18 cellular contexts compared by ENCODE assay signal in genomic region chrX:112211459-112211858, GRCh38.
DNase-seq lines count a peak whose midpoint lies in the region; ATAC-seq and FAIRE-seq lines count a peak whose summit lies in the region.
"Had no signal": no experiment of that assay in that cellular context is flagged by ENCODE, and none has a peak within 500 bp of the region (broad histone marks: within the 10 kb centered on the region; RNA-seq: fewer than 3 reads in every experiment).

No MANE protein-coding gene starts in this region.

- DNase-seq in stimulated activated naive CD8-positive, alpha-beta T cell treated with anti-CD3 and anti-CD28 coated beads, Interleukin-15, amount 100 ng/mL, for 72 hours, result no peak
- no peak for DNase-seq in stimulated activated naive CD8-positive, alpha-beta T cell treated with anti-CD3 and anti-CD28 coated beads, Interleukin-15, Interleukin-2, amounts not matched to agents 100 U/mL and 50 U/mL, for 24 hours
- DNase-seq in activated CD4-positive, alpha-beta memory T cell treated with anti-CD3 and anti-CD28 coated beads for 36 hours, result peak; percentile 8
- DNase-seq in urothelium cell line (ENCODE audit: low spot score) (peak; percentile 1), D341Med (ENCODE audit: low spot score) (no peak), NCI-H2227 (lab: John Stamatoyannopoulos, UW; ENCODE audit: unreplicated experiment) (no peak), NCI-H69 (lab: John Stamatoyannopoulos, UW) (no peak)
- DNase-seq: BE2C; effector memory CD8-positive, alpha-beta T cell; glutamatergic neuron; left cardiac atrium; NCI-H2227 treated with DMSO at 0.1 percent for 48 hours; psoas muscle; stimulated activated CD4-positive, alpha-beta T cell treated with anti-CD3 and anti-CD28 coated beads, Interleukin-4, amount 100 ng/mL, for 1 hour had no signal

- H3K27ac Mint-ChIP-seq in stimulated activated naive CD8-positive, alpha-beta T cell treated with anti-CD3 and anti-CD28 coated beads, Interleukin-15, amount 100 ng/mL, for 72 hours, result no peak overlapping the region
- no peak overlapping the region for H3K27ac Mint-ChIP-seq in activated CD4-positive, alpha-beta memory T cell treated with anti-CD3 and anti-CD28 coated beads for 36 hours
- H3K27ac Mint-ChIP-seq: effector memory CD8-positive, alpha-beta T cell; stimulated activated naive CD8-positive, alpha-beta T cell treated with anti-CD3 and anti-CD28 coated beads, Interleukin-15, Interleukin-2, amounts not matched to agents 100 ng/mL and 50 ng/mL, for 24 hours had no signal

- no peak overlapping the region for H3K4me3 Mint-ChIP-seq in stimulated activated naive CD8-positive, alpha-beta T cell treated with anti-CD3 and anti-CD28 coated beads, Interleukin-15, amount 100 ng/mL, for 72 hours
- H3K4me3 Mint-ChIP-seq in activated CD4-positive, alpha-beta memory T cell treated with anti-CD3 and anti-CD28 coated beads for 36 hours, result no peak overlapping the region
- H3K4me3 Mint-ChIP-seq: effector memory CD8-positive, alpha-beta T cell; stimulated activated naive CD8-positive, alpha-beta T cell treated with anti-CD3 and anti-CD28 coated beads, Interleukin-15, Interleukin-2, amounts not matched to agents 100 ng/mL and 50 ng/mL, for 24 hours had no signal

- FAIRE-seq in urothelium cell line (lab: Jason Lieb, UNC), result no peak
- FAIRE-seq: GM18507 had no signal

- no peaks in the 10 kb centered on the region for H3K36me3 Mint-ChIP-seq in activated CD4-positive, alpha-beta memory T cell treated with anti-CD3 and anti-CD28 coated beads for 36 hours

- intact Hi-C loops in activated CD4-positive, alpha-beta memory T cell treated with anti-CD3 and anti-CD28 coated beads for 36 hours (cut with micrococcal nuclease), result no loop called here

- POLR2A ChIA-PET in activated CD4-positive, alpha-beta memory T cell treated with anti-CD3 and anti-CD28 coated beads for 36 hours (lab: Charles Lee), result no interaction called here

- H3K4me1 Mint-ChIP-seq in stimulated activated naive CD8-positive, alpha-beta T cell treated with anti-CD3 and anti-CD28 coated beads, Interleukin-15, amount 100 ng/mL, for 72 hours, result no peaks in the 10 kb centered on the region
- H3K4me1 Mint-ChIP-seq in activated CD4-positive, alpha-beta memory T cell treated with anti-CD3 and anti-CD28 coated beads for 36 hours (ENCODE audit: low read depth), result no peaks in the 10 kb centered on the region

- ATAC-seq in stimulated activated naive CD8-positive, alpha-beta T cell treated with anti-CD3 and anti-CD28 coated beads, Interleukin-15, amount 100 ng/mL, for 72 hours, result peak; percentile 48
- ATAC-seq in stimulated activated naive CD8-positive, alpha-beta T cell treated with anti-CD3 and anti-CD28 coated beads, Interleukin-15, Interleukin-2, amounts not matched to agents 100 U/mL and 50 U/mL, for 24 hours, result no peak
- peak; percentile 73 for ATAC-seq in HG03565 (IDR thresholded peaks at IDR 0.05; ENCODE audit: unreplicated experiment)
- ATAC-seq: effector memory CD8-positive, alpha-beta T cell; left cardiac atrium; psoas muscle; Right ventricle myocardium inferior had no signal

- H3K9me3 Mint-ChIP-seq in stimulated activated naive CD8-positive, alpha-beta T cell treated with anti-CD3 and anti-CD28 coated beads, Interleukin-15, amount 100 ng/mL, for 72 hours, result no peaks in the 10 kb centered on the region
- no peaks in the 10 kb centered on the region for H3K9me3 Mint-ChIP-seq in activated CD4-positive, alpha-beta memory T cell treated with anti-CD3 and anti-CD28 coated beads for 36 hours
- H3K9me3 Mint-ChIP-seq: stimulated activated naive CD8-positive, alpha-beta T cell treated with anti-CD3 and anti-CD28 coated beads, Interleukin-15, Interleukin-2, amounts not matched to agents 100 ng/mL and 50 ng/mL, for 24 hours had no signal

- CTCF ChIA-PET in activated CD4-positive, alpha-beta memory T cell treated with anti-CD3 and anti-CD28 coated beads for 36 hours (lab: Charles Lee), result no interaction called here

- no peaks in the 10 kb centered on the region for H3K27me3 Mint-ChIP-seq in stimulated activated naive CD8-positive, alpha-beta T cell treated with anti-CD3 and anti-CD28 coated beads, Interleukin-15, amount 100 ng/mL, for 72 hours
- no peaks in the 10 kb centered on the region for H3K27me3 Mint-ChIP-seq in activated CD4-positive, alpha-beta memory T cell treated with anti-CD3 and anti-CD28 coated beads for 36 hours
- H3K27me3 Mint-ChIP-seq: effector memory CD8-positive, alpha-beta T cell; stimulated activated naive CD8-positive, alpha-beta T cell treated with anti-CD3 and anti-CD28 coated beads, Interleukin-15, Interleukin-2, amounts not matched to agents 100 ng/mL and 50 ng/mL, for 24 hours had no signal

Comparison
In these comparisons a context has a peak if more than half of its experiments do, and no peak if none do; other contexts are left out.
1. DNase-seq: peak in activated CD4-positive, alpha-beta memory T cell treated with anti-CD3 and anti-CD28 coated beads for 36 hours (single experiment) and urothelium cell line (single experiment); none in stimulated activated naive CD8-positive, alpha-beta T cell treated with anti-CD3 and anti-CD28 coated beads, Interleukin-15, amount 100 ng/mL, for 72 hours (0 of 2), stimulated activated naive CD8-positive, alpha-beta T cell treated with anti-CD3 and anti-CD28 coated beads, Interleukin-15, Interleukin-2, amounts not matched to agents 100 U/mL and 50 U/mL, for 24 hours (single experiment), D341Med (single experiment), NCI-H2227 (single experiment) and NCI-H69 (single experiment).